8 cellular contexts compared by ENCODE assay signal in genomic region chr10:62016477-62017140, GRCh38.
DNase-seq lines count a peak whose midpoint lies in the region; ATAC-seq and TF ChIP-seq lines count a peak whose summit lies in the region.

No MANE protein-coding gene starts in this region.

- no peaks in the 10 kb centered on the region for H3K27me3 Mint-ChIP-seq in progenitor cell of endocrine pancreas

- peak overlapping the region; percentile 45 for H3K27ac Mint-ChIP-seq in progenitor cell of endocrine pancreas

- H3K27ac ChIP-seq in caudate nucleus (ENCODE audit: low read depth, low read length): no peak overlapping the region

- peaks cover 30% of the 10 kb centered on the region for H3K4me1 Mint-ChIP-seq in progenitor cell of endocrine pancreas (ENCODE audit: low read depth)

- no peaks in the 10 kb centered on the region for H3K9me3 Mint-ChIP-seq in progenitor cell of endocrine pancreas (ENCODE audit: low read depth)

- TF ChIP-seq CTCF in progenitor cell of endocrine pancreas (IDR thresholded peaks at IDR 0.05; ENCODE audit: unreplicated experiment): no peak

- ATAC-seq in GM18861 (IDR thresholded peaks at IDR 0.05; ENCODE audit: unreplicated experiment): peak; percentile 58
- ATAC-seq in HG02588 (IDR thresholded peaks at IDR 0.05; ENCODE audit: unreplicated experiment): peak; percentile 45
- peak; percentile 49 for ATAC-seq in SK-N-SH treated with all-trans-retinoic acid at 6 μM for 48 hours

- no peak overlapping the region for H3K4me3 Mint-ChIP-seq in progenitor cell of endocrine pancreas (ENCODE audit: low read depth)

- DNase-seq in progenitor cell of endocrine pancreas (ENCODE audit: low spot score, unreplicated experiment) (no peak), caudate nucleus (lab: John Stamatoyannopoulos, UW) (no peak), cerebellar nuclear complex (lab: John Stamatoyannopoulos, UW) (no peak), head of caudate nucleus (no peak), NCI-H1417 treated with DMSO at 0.1 percent for 48 hours (lab: John Stamatoyannopoulos, UW) (no peak)

- peaks cover 8% of the 10 kb centered on the region for H3K36me3 Mint-ChIP-seq in progenitor cell of endocrine pancreas (ENCODE audit: insufficient read depth)

- intact Hi-C loops in head of caudate nucleus (cut with DNase I): no loop called here

TF ChIP-seq in SK-N-SH treated with all-trans-retinoic acid at 6 μM for 48 hours, 23 proteins besides CTCF, POLR2A, EP300 and RAD21:
- TF ChIP-seq CSRNP3 (CRISPR knock-in tag; IDR thresholded peaks at IDR 0.05) (no peak), TCF4 (CRISPR knock-in tag; IDR thresholded peaks at IDR 0.05; ENCODE audit: borderline replicate concordance) (no peak)
